Comparison of ENCODE assay signal across 8 cellular contexts in the genomic region with DNA sequence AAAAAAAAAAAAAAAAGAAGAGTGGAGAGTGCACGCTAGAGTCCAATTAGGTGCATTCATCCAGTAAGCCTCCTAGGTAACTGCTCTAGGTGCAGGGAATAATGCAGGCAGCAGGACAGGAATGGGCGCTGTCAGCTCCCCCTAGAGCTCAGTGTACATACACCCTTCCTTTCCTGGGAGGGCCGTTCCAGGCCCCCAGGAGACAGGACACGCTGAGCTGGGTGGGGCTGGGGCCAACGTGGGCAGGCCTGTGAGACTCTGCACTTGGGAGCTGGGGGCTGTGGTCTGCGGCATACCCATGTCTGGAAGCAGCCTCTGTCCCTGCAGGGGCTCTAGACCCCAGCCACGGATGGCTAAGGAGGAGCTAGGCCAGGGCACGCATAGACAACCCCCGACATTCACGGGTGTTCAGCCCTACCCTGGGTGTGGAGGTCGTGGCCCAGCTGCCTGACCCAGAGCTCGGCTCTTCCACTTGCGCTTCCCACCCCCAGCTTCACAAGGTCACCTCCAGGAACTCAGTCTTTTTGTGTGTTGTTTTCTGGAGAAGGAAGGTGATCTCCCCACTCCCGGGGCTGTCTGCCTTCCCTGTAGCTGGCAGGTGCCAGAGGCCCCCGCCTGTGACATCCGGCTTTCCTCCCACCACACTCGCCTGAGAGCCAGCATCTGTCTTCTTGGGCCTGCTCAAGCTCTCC. TPM values are rescaled to one million over a fixed set of nuclear protein-coding genes. Genes with fewer than 3 reads are reported as not detected.
DNase-seq lines count a peak whose midpoint lies in the region; ATAC-seq, FAIRE-seq and TF ChIP-seq lines count a peak whose summit lies in the region.

No MANE protein-coding gene starts in this region.

- H3K79me1 ChIP-seq in H1 (ENCODE audit: low read depth, low read length) = no peaks in the 10 kb centered on the region

- H4K91ac ChIP-seq in H1 (replicated peaks; ENCODE audit: insufficient read length, low read length) = peak overlapping the region; percentile 77

- peak overlapping the region; percentile 76 to 83 for H3K4me2 ChIP-seq in H1 (ENCODE audit: insufficient read depth in 1 of 2, low read depth in 2 of 2, low read length in 2 of 2)

- peak; percentile 85 for DNase-seq in activated CD8-positive, alpha-beta memory T cell treated with anti-CD3 and anti-CD28 coated beads for 24 hours
- no peak for DNase-seq in activated CD8-positive, alpha-beta memory T cell treated with anti-CD3 and anti-CD28 coated beads, Interleukin-2, amount 50 U/mL, for 4 hours
- no peak for DNase-seq in H1 (ENCODE audit: low read depth in 1 of 2, low spot score in 2 of 2)
- DNase-seq in GM19238 (ENCODE audit: insufficient read length, low spot score) = no peak
- no peak for DNase-seq in mesenteric fat pad (ENCODE audit: low spot score)

- no peak overlapping the region for H2AK5ac ChIP-seq in H1 (ENCODE audit: low read depth, low read length)

- H3K23ac ChIP-seq in H1 (ENCODE audit: insufficient read length) = no peak overlapping the region

- no peak overlapping the region for H4K8ac ChIP-seq in H1 (ENCODE audit: extremely low read depth, insufficient read depth, low read length)

- TF ChIP-seq CTCF in H1 (IDR thresholded peaks at IDR 0.05; ENCODE audit: control extremely low read depth in 1 of 3, insufficient read depth in 1 of 3, low read depth in 1 of 3, low read length in 3 of 3) = 0 out of 4 replicates have a peak, but pooled peaks of 1 of the 3 experiments have one; percentile 4

- 0 out of 2 replicates have a peak overlapping the region, but pooled peaks have one; percentile 23 for H2BK12ac ChIP-seq in H1 (ENCODE audit: low read depth, low read length)

- no peak overlapping the region for H2BK120ac ChIP-seq in H1 (replicated peaks; ENCODE audit: low read depth, low read length)

- peaks cover 16% of the 10 kb centered on the region; the same call in 1 of the 2 replicates for H3K23me2 ChIP-seq in H1 (ENCODE audit: low read depth, low read length)

- POLR2A ChIA-PET in H1 (lab: Charles Lee; ENCODE audit: partially characterized antibody) = interaction anchor here (0.6 to 23.0 kb wide), 24 partner anchors 3 to 149 kb away, joined by 3 to 353 read pairs (median 5); a partner anchor contains a TSS

- no peak overlapping the region for H4K5ac ChIP-seq in H1 (ENCODE audit: insufficient read length, low read depth, low read length)

- H3K4me1 ChIP-seq in H1 (replicated peaks in 1 of 4; ENCODE audit: control insufficient read depth in 3 of 4, insufficient read depth in 4 of 4, low read length in 3 of 4) (peaks cover 0 to 27% (median 17%) of the 10 kb centered on the region in 4 experiments; a peak in 5 of 7 replicates), neuron (ENCODE audit: insufficient read depth, low read length) (peaks cover 50% of the 10 kb centered on the region)

- FAIRE-seq in H1 (lab: Jason Lieb, UNC) = no peak

- H3K27me3 ChIP-seq in H1 (replicated peaks in 1 of 4; ENCODE audit: control insufficient read depth in 3 of 4, extremely low read depth in 1 of 4, insufficient read depth in 3 of 4, low read length in 3 of 4) (peaks cover 0 to 28% (median 12%) of the 10 kb centered on the region in 4 experiments; a peak in 4 of 7 replicates), neuron (ENCODE audit: insufficient read depth, low read length) (no peaks in the 10 kb centered on the region)

- peaks cover 6 to 19% of the 10 kb centered on the region in 2 experiments for H4K20me1 ChIP-seq in H1 (replicated peaks in 1 of 2; ENCODE audit: control insufficient read depth in 1 of 2, insufficient read depth in 2 of 2, low read length in 2 of 2)

- H3K36me3 ChIP-seq in H1 (ENCODE audit: control insufficient read depth in 2 of 4, insufficient read depth in 4 of 4, low read length in 3 of 4) = peaks cover 0 to 6% (median 0%) of the 10 kb centered on the region in 4 experiments; a peak in 1 of 8 replicates
- H3K36me3 ChIP-seq in neuron (ENCODE audit: insufficient read depth, low read length) = peaks cover 13% of the 10 kb centered on the region

- no peak overlapping the region for H3K9ac ChIP-seq in H1 (replicated peaks in 1 of 4; ENCODE audit: extremely low read depth in 1 of 4, low read depth in 3 of 4, low read length in 3 of 4)

- no peak overlapping the region for H2BK20ac ChIP-seq in H1 (ENCODE audit: low read length)

- H3K79me2 ChIP-seq in H1 (ENCODE audit: control insufficient read depth in 1 of 2, insufficient read depth in 2 of 2, low read length in 2 of 2) = no peaks in the 10 kb centered on the region

- H3K27ac ChIP-seq in H1 (ENCODE audit: low read depth, low read length) = no peak overlapping the region

- H3K4ac ChIP-seq in H1 (replicated peaks; ENCODE audit: insufficient read length, low read depth, low read length) = peak overlapping the region; percentile 85

- no peak overlapping the region for H3K18ac ChIP-seq in H1 (ENCODE audit: extremely low read depth, low read length)

- 0 out of 2 replicates have a peak overlapping the region, but pooled peaks have one; percentile 95 for H2BK5ac ChIP-seq in H1 (ENCODE audit: low read depth, low read length)

- no peak overlapping the region for H3K56ac ChIP-seq in H1 (replicated peaks; ENCODE audit: insufficient read length, low read depth, low read length)

- no peak overlapping the region; the same call in 1 of the 2 replicates for H2BK15ac ChIP-seq in H1 (ENCODE audit: low read length)

- no peak for TF ChIP-seq RAD21 in H1 (IDR thresholded peaks at IDR 0.05 in 1 of 2, conservative IDR thresholded peaks at IDR 0.05 in 1 of 2; ENCODE audit: low read depth in 2 of 2, low read length in 2 of 2)

- no peak for TF ChIP-seq EP300 in H1 (IDR thresholded peaks at IDR 0.05; ENCODE audit: borderline replicate concordance in 1 of 2, low read depth in 2 of 2, low read length in 2 of 2)

- no peak overlapping the region for H3K14ac ChIP-seq in H1 (ENCODE audit: insufficient read length)

- CTCF ChIA-PET in H1 (lab: Charles Lee; ENCODE audit: partially characterized antibody) = interaction anchor here (0.7 to 35.8 kb wide), 9 partner anchors 3 to 328 kb away, joined by 3 to 977 read pairs (median 6); a partner anchor contains a TSS

- TF ChIP-seq POLR2A in Raji (IDR thresholded peaks at IDR 0.05; ENCODE audit: insufficient read depth, low read depth, low read length) (peak; percentile 61), H1 (IDR thresholded peaks at IDR 0.05; ENCODE audit: control extremely low read depth in 1 of 2, low read depth in 2 of 2, low read length in 2 of 2) (peak in 1 of 2 experiments; percentile 36; a peak in 1 of 3 replicates)

- no peak overlapping the region for H2AFZ ChIP-seq in H1 (ENCODE audit: low read length)
- H2AFZ ChIP-seq in neuron (ENCODE audit: low read depth, low read length) = no peak overlapping the region

- ATAC-seq in HG03097 (IDR thresholded peaks at IDR 0.05; ENCODE audit: low FRiP score, unreplicated experiment) = peak; percentile 15

- no peaks in the 10 kb centered on the region; a peak in 1 of 4 replicates for H3K9me3 ChIP-seq in H1 (ENCODE audit: insufficient read depth in 2 of 2, low read depth in 1 of 2, low read length in 1 of 2)
- no peaks in the 10 kb centered on the region for H3K9me3 ChIP-seq in neuron (ENCODE audit: low read length)

- 31% methylated on average over 16 of the region's 17 CpGs; no CpG with 5 or more reads in 1 of the 2 experiments for WGBS in H1 (ENCODE audit: extremely low coverage in 1 of 2, insufficient coverage in 1 of 2, insufficient read length in 1 of 2, insufficient replicate concordance in 2 of 2, low coverage in 1 of 2, low lambda C conversion rate in 2 of 2, missing lambda C conversion rate in 1 of 2), 2 experiments

- H3K4me3 ChIP-seq in H1 (ENCODE audit: extremely low read depth in 1 of 4, insufficient read depth in 2 of 4, low read depth in 3 of 4, low read length in 4 of 4) (peak overlapping the region; percentile 75 to 77 (median 76)), neuron (ENCODE audit: low read length) (peak overlapping the region; percentile 80)

RNA-seq across cellular contexts. Expression of a gene that starts 1.0 kb away (rescaled TPM):
- total RNA-seq in H1 (2021; fragmentation: NEBNext Ultra II Directional; extraction: Animal tissue kit (Norgen Biotek cat#: 25700)) = 26.5 and 31.8 TPM in 2 replicates
- polyA plus RNA-seq in H1 (2011; rRNA removed) = 26.6 and 50.3 TPM in 2 replicates
- polyA plus RNA-seq in H1 (2011; cell fraction: cytosol; rRNA removed) = 26.8 TPM
- 47.4 TPM for polyA plus RNA-seq in H1 (2011; cell fraction: nucleus; rRNA removed)
- 5.3 to 19.7 TPM (median 15.5 TPM) in 4 replicates for polyA plus RNA-seq in H1 (2012, experiment 1 of 2)
- polyA plus RNA-seq in H1 (2012, experiment 2 of 2) = 9.2 TPM
- 26.3 TPM for polyA plus RNA-seq in H1 (2013, experiment 1 of 2)
- polyA plus RNA-seq in H1 (2013, experiment 2 of 2) = 25.7 TPM
- polyA minus RNA-seq in H1 (2011; rRNA and poly(A)+ RNA removed) = 0.66 and 1.2 TPM in 2 replicates
- polyA minus RNA-seq in H1 (2011; cell fraction: cytosol; rRNA and poly(A)+ RNA removed) = 13.1 TPM
- 15.1 TPM for polyA minus RNA-seq in H1 (2011; cell fraction: nucleus; rRNA and poly(A)+ RNA removed)
- total RNA-seq in mesenteric fat pad = 30.9 TPM

RNA-seq across cellular contexts. Expression of a gene that starts 5.0 kb away (rescaled TPM):
- total RNA-seq in H1 (2021; fragmentation: NEBNext Ultra II Directional; extraction: Animal tissue kit (Norgen Biotek cat#: 25700)) = 18.7 and 19.1 TPM in 2 replicates
- polyA plus RNA-seq in H1 (2011; rRNA removed) = 25.8 and 43.4 TPM in 2 replicates
- 39.6 TPM for polyA plus RNA-seq in H1 (2011; cell fraction: cytosol; rRNA removed)
- 64.1 TPM for polyA plus RNA-seq in H1 (2011; cell fraction: nucleus; rRNA removed)
- 7.7 to 23.1 TPM (median 19.6 TPM) in 4 replicates for polyA plus RNA-seq in H1 (2012, experiment 1 of 2)
- 13.6 TPM for polyA plus RNA-seq in H1 (2012, experiment 2 of 2)
- 11.6 TPM for polyA plus RNA-seq in H1 (2013, experiment 1 of 2)
- polyA plus RNA-seq in H1 (2013, experiment 2 of 2) = 12.0 TPM
- polyA minus RNA-seq in H1 (2011; rRNA and poly(A)+ RNA removed) = 2.6 and 3.7 TPM in 2 replicates
- polyA minus RNA-seq in H1 (2011; cell fraction: cytosol; rRNA and poly(A)+ RNA removed) = 10.6 TPM
- 13.7 TPM for polyA minus RNA-seq in H1 (2011; cell fraction: nucleus; rRNA and poly(A)+ RNA removed)
- 30.3 TPM for total RNA-seq in mesenteric fat pad

RNA-seq across cellular contexts. Expression of a gene that starts 6.3 kb away (rescaled TPM):
- 8.2 and 8.5 TPM in 2 replicates for total RNA-seq in H1 (2021; fragmentation: NEBNext Ultra II Directional; extraction: Animal tissue kit (Norgen Biotek cat#: 25700))
- 7.1 and 10.9 TPM in 2 replicates for polyA plus RNA-seq in H1 (2011; rRNA removed)
- polyA plus RNA-seq in H1 (2011; cell fraction: cytosol; rRNA removed) = 9.8 TPM
- 90.1 TPM for polyA plus RNA-seq in H1 (2011; cell fraction: nucleus; rRNA removed)
- 7.2 to 12.1 TPM (median 10.1 TPM) in 4 replicates for polyA plus RNA-seq in H1 (2012, experiment 1 of 2)
- 4.7 TPM for polyA plus RNA-seq in H1 (2012, experiment 2 of 2)
- polyA plus RNA-seq in H1 (2013, experiment 1 of 2) = 6.5 TPM
- 6.2 TPM for polyA plus RNA-seq in H1 (2013, experiment 2 of 2)
- 1.3 and 1.4 TPM in 2 replicates for polyA minus RNA-seq in H1 (2011; rRNA and poly(A)+ RNA removed)
- 2.9 TPM for polyA minus RNA-seq in H1 (2011; cell fraction: cytosol; rRNA and poly(A)+ RNA removed)
- 14.3 TPM for polyA minus RNA-seq in H1 (2011; cell fraction: nucleus; rRNA and poly(A)+ RNA removed)
- 1.0 TPM for total RNA-seq in mesenteric fat pad

RNA-seq across cellular contexts. Expression of a gene that starts 6.9 kb away (rescaled TPM):
- total RNA-seq in H1 (2021; fragmentation: NEBNext Ultra II Directional; extraction: Animal tissue kit (Norgen Biotek cat#: 25700)) = 23.1 and 26.6 TPM in 2 replicates
- polyA plus RNA-seq in H1 (2011; rRNA removed) = 26.9 and 41.5 TPM in 2 replicates
- 40.3 TPM for polyA plus RNA-seq in H1 (2011; cell fraction: cytosol; rRNA removed)
- 107 TPM for polyA plus RNA-seq in H1 (2011; cell fraction: nucleus; rRNA removed)
- polyA plus RNA-seq in H1 (2012, experiment 1 of 2) = 12.3 to 24.7 TPM (median 23.4 TPM) in 4 replicates
- 11.8 TPM for polyA plus RNA-seq in H1 (2012, experiment 2 of 2)
- polyA plus RNA-seq in H1 (2013, experiment 1 of 2) = 12.5 TPM
- 14.3 TPM for polyA plus RNA-seq in H1 (2013, experiment 2 of 2)
- 2.0 and 3.2 TPM in 2 replicates for polyA minus RNA-seq in H1 (2011; rRNA and poly(A)+ RNA removed)
- 12.3 TPM for polyA minus RNA-seq in H1 (2011; cell fraction: cytosol; rRNA and poly(A)+ RNA removed)
- 15.1 TPM for polyA minus RNA-seq in H1 (2011; cell fraction: nucleus; rRNA and poly(A)+ RNA removed)
- 7.4 TPM for total RNA-seq in mesenteric fat pad

RNA-seq across cellular contexts. Expression of a gene that starts 14.4 kb away (rescaled TPM):
- 10.3 and 12.5 TPM in 2 replicates for total RNA-seq in H1 (2021; fragmentation: NEBNext Ultra II Directional; extraction: Animal tissue kit (Norgen Biotek cat#: 25700))
- 12.8 and 21.9 TPM in 2 replicates for polyA plus RNA-seq in H1 (2011; rRNA removed)
- polyA plus RNA-seq in H1 (2011; cell fraction: cytosol; rRNA removed) = 10.8 TPM
- polyA plus RNA-seq in H1 (2011; cell fraction: nucleus; rRNA removed) = 15.2 TPM
- polyA plus RNA-seq in H1 (2012, experiment 1 of 2) = 6.9 to 31.1 TPM (median 29.9 TPM) in 4 replicates
- 7.1 TPM for polyA plus RNA-seq in H1 (2012, experiment 2 of 2)
- polyA plus RNA-seq in H1 (2013, experiment 1 of 2) = 15.8 TPM
- polyA plus RNA-seq in H1 (2013, experiment 2 of 2) = 14.3 TPM
- 3.3 and 3.8 TPM in 2 replicates for polyA minus RNA-seq in H1 (2011; rRNA and poly(A)+ RNA removed)
- polyA minus RNA-seq in H1 (2011; cell fraction: cytosol; rRNA and poly(A)+ RNA removed) = 10.3 TPM
- polyA minus RNA-seq in H1 (2011; cell fraction: nucleus; rRNA and poly(A)+ RNA removed) = 7.1 TPM
- total RNA-seq in mesenteric fat pad = not detected
